Comparison of ENCODE assay signal across 8 cellular contexts in the genomic region with DNA sequence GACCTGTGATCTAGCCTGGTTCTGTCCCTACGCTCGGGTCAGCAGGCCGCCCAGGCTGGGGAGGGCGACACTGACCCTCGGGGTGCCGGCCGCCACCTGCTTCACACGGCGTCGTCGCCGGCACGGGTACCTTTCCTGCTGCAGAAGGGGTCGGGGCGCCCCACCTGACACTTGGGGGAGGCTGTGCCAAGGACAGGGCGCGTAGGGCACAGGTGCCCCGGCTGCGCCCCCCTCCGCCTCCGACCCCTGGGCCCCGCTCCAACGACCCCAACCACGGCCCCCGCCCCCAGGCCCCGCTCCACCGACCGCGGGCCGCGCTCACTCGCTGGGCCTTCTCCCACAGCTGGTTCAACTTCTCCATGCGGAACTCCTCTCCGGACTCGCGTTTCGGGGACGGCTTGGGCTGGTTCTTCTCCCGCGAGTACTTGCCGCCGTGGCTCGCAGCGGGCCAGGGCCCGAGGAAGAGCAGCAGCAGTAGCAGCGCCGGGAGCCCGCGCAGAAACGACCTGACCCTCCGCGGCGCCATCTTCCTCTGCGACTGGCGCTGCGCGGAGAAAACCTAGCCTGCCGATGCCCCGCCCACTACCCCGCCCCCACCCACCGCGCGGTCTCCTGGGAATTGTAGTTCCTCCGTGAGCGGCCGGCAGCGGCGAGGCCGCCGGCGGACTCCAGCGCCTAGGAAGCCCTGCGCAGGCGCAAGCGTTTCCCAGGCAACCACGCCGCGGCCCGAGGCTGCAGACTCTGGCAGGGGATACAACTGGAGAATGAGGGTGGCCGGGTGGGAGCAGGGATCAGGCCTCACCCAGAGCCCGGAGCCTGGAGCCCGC. TPM values are rescaled to one million over a fixed set of nuclear protein-coding genes. Genes with fewer than 3 reads are reported as not detected.
DNase-seq lines count a peak whose midpoint lies in the region; ATAC-seq and TF ChIP-seq lines count a peak whose summit lies in the region.

A gene with protein sequence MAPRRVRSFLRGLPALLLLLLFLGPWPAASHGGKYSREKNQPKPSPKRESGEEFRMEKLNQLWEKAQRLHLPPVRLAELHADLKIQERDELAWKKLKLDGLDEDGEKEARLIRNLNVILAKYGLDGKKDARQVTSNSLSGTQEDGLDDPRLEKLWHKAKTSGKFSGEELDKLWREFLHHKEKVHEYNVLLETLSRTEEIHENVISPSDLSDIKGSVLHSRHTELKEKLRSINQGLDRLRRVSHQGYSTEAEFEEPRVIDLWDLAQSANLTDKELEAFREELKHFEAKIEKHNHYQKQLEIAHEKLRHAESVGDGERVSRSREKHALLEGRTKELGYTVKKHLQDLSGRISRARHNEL (minus strand): TSS at position 536 of the 827 bp plus-strand sequence. CDS start 10 bp downstream, at position 526.

- TF ChIP-seq CTCF in fibroblast of mammary gland (conservative IDR thresholded peaks at IDR 0.05; ENCODE audit: control insufficient read depth, insufficient read depth, low read depth, low read length): no peak

- H3K36me3 ChIP-seq in KOPT-K1 (ENCODE audit: insufficient read depth, low read length): peaks cover 24% of the 10 kb centered on the region; the same call in 1 of the 2 replicates

- peaks cover 4 to 10% (median 5%) of the 10 kb centered on the region in 3 donors for H3K36me3 Mint-ChIP-seq in naive thymus-derived CD8-positive, alpha-beta T cell

- H3K4me3 ChIP-seq in fibroblast of mammary gland (ENCODE audit: control insufficient read depth, low read depth, low read length): peak within 1 kb of the TSS; percentile 79

- H3K9me3 ChIP-seq in KOPT-K1 (ENCODE audit: insufficient read depth, low read length, poor library complexity, severe bottlenecking): no peaks in the 10 kb centered on the region

- DNase-seq in DMS53 (lab: John Stamatoyannopoulos, UW) (peak; percentile 97), RKO (ENCODE audit: low spot score) (peak; percentile 88), fibroblast of mammary gland (ENCODE audit: low read depth) (peak; percentile 80)
- DNase-seq in activated T-helper 1 cell treated with anti-CD3 and anti-CD28 coated beads, Interleukin-2, amount 50 U/mL, for 16 hours (ENCODE audit: low read depth in 1 of 2, low spot score in 1 of 2): peak; percentile 61 to 82
- peak; percentile 63 to 89 (median 81) for DNase-seq in naive thymus-derived CD8-positive, alpha-beta T cell
- DNase-seq in stimulated activated naive CD4-positive, alpha-beta T cell (lab: John Stamatoyannopoulos, UW): peak; percentile 69 to 89 (median 87)

- H3K27ac ChIP-seq in KOPT-K1 (ENCODE audit: low read depth, low read length, poor library complexity, severe bottlenecking): peak within 1 kb of the TSS; percentile 75

- POLR2A ChIA-PET in naive thymus-derived CD8-positive, alpha-beta T cell (lab: Charles Lee): interaction anchor here (0.6 kb wide), 1 partner anchor 806 kb away, joined by 3 read pairs; no protein-coding TSS in a partner anchor

- peaks cover 3 to 13% (median 7%) of the 10 kb centered on the region in 5 donors for H3K27me3 Mint-ChIP-seq in naive thymus-derived CD8-positive, alpha-beta T cell

- peaks cover 11 to 55% (median 47%) of the 10 kb centered on the region in 4 donors for H3K4me1 Mint-ChIP-seq in naive thymus-derived CD8-positive, alpha-beta T cell

- peak; percentile 81 for ATAC-seq in GM21723 (IDR thresholded peaks at IDR 0.05; ENCODE audit: unreplicated experiment)
- ATAC-seq in naive thymus-derived CD8-positive, alpha-beta T cell: peak; percentile 92 to 93

- peaks cover 0 to 14% (median 7%) of the 10 kb centered on the region in 9 donors for H3K9me3 Mint-ChIP-seq in naive thymus-derived CD8-positive, alpha-beta T cell

- H3K4me3 Mint-ChIP-seq in naive thymus-derived CD8-positive, alpha-beta T cell: peak within 1 kb of the TSS; percentile 98 to 100 (median 99)

- peak within 1 kb of the TSS; percentile 92 to 99 (median 98) for H3K27ac Mint-ChIP-seq in naive thymus-derived CD8-positive, alpha-beta T cell

RNA-seq across cellular contexts. Expression of the gene that starts here (rescaled TPM):
- 10 to 100 TPM; 82.0 to 84.9 TPM for total RNA-seq in naive thymus-derived CD8-positive, alpha-beta T cell
- polyA plus RNA-seq in naive thymus-derived CD8-positive, alpha-beta T cell: 100 to 1,000 TPM; 113 to 126 (median 120) TPM

Comparison
In these comparisons a context has a peak if more than half of its experiments do, and no peak if none do; other contexts are left out.
1. Peak in every context shown above with its lines: DNase-seq, ATAC-seq, H3K4me3 ChIP-seq and H3K27ac ChIP-seq.